23 cellular contexts compared by ENCODE assay signal in the genomic region with DNA sequence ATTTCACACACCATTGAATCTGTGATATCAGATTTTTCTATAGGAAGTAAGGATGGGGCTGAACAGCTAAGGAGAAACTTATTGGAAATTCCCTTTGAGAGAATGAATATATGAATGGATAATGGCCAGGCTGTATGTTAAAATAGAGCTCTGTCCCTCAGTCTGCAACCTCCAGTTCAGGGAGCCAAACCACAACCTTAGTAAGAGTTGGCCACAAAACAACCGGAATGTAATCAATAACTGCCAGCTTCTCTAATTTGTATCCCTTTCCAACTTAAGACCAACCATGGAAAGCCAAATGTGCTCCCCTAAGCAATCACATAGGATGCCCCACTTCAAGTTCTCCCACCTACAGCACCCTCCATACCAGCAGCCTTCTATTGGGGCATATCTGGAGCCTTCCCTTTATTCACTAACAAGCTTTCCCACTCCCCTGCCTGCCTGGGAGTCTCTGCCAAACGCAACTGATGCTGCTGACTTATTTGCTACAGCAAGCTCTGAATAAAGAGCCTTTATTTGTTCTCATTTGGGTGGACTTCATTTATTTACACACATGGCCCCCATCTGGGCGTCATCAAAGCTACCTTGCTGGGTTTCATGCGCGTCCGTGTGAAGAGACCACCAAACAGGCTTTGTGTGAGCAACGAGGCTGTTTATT.
DNase-seq lines count a peak whose midpoint lies in the region; FAIRE-seq and TF ChIP-seq lines count a peak whose summit lies in the region.
"Had no signal": no experiment of that assay in that cellular context is flagged by ENCODE, and none has a peak within 500 bp of the region (broad histone marks: within the 10 kb centered on the region; RNA-seq: fewer than 3 reads in every experiment).

No MANE protein-coding gene starts in this region.

- H3K56ac ChIP-seq in H1 (replicated peaks; ENCODE audit: insufficient read length, low read depth, low read length) = no peak overlapping the region

- H2AK5ac ChIP-seq in H1 (ENCODE audit: low read depth, low read length) = 0 out of 2 replicates have a peak overlapping the region, but pooled peaks have one; percentile 71

- no peaks in the 10 kb centered on the region for H3K79me1 ChIP-seq in H1 (ENCODE audit: low read depth, low read length)

- H3K4me2 ChIP-seq in H1 (ENCODE audit: insufficient read depth in 1 of 2, low read depth in 2 of 2, low read length in 2 of 2) = peak overlapping the region; percentile 61 to 96

- in situ Hi-C loops in G401 (cut with HindIII; ENCODE audit: low sequenced_read_pairs) = no loop called here

- no peak for FAIRE-seq in H1 (lab: Jason Lieb, UNC)
- no peak for FAIRE-seq in RCC 7860 (lab: Jason Lieb, UNC)

- H3K9me3 ChIP-seq in H1 (ENCODE audit: insufficient read depth in 2 of 2, low read depth in 1 of 2, low read length in 1 of 2) (no peaks in the 10 kb centered on the region), iPS-18a (ENCODE audit: control insufficient read depth, low read depth, low read length) (no peaks in the 10 kb centered on the region), vagina (no peaks in the 10 kb centered on the region)
- H3K9me3 ChIP-seq: MG63 had no signal

- H3K4me3 ChIP-seq in H1 (ENCODE audit: extremely low read depth in 1 of 4, insufficient read depth in 2 of 4, low read depth in 3 of 4, low read length in 4 of 4) = peak overlapping the region in 1 of 4 experiments; percentile 49; a peak in 3 of 8 replicates
- peak overlapping the region; percentile 29 for H3K4me3 ChIP-seq in iPS-18a (ENCODE audit: low read length)
- no peak overlapping the region for H3K4me3 ChIP-seq in vagina
- H3K4me3 ChIP-seq: MG63 had no signal

- H3K23me2 ChIP-seq in H1 (ENCODE audit: low read depth, low read length) = peaks cover 4% of the 10 kb centered on the region; the same call in 1 of the 2 replicates

- H2BK20ac ChIP-seq in H1 (ENCODE audit: low read length) = peak overlapping the region; percentile 73

- no peaks in the 10 kb centered on the region for H4K20me1 ChIP-seq in H1 (replicated peaks in 1 of 2; ENCODE audit: control insufficient read depth in 1 of 2, insufficient read depth in 2 of 2, low read length in 2 of 2)

- peak overlapping the region; percentile 97 for H3K4ac ChIP-seq in H1 (replicated peaks; ENCODE audit: insufficient read length, low read depth, low read length)

- no peak for TF ChIP-seq EP300 in H1 (IDR thresholded peaks at IDR 0.05; ENCODE audit: borderline replicate concordance in 1 of 2, low read depth in 2 of 2, low read length in 2 of 2)

- intact Hi-C loops in vagina (cut with DNase I) = no loop called here

- H3K4me1 ChIP-seq in H1 (replicated peaks in 1 of 4; ENCODE audit: control insufficient read depth in 3 of 4, insufficient read depth in 4 of 4, low read length in 3 of 4) (peaks cover 13 to 29% (median 24%) of the 10 kb centered on the region in 4 experiments), iPS-18a (ENCODE audit: control insufficient read depth, low read depth, low read length) (peaks cover 37% of the 10 kb centered on the region), vagina (no peaks in the 10 kb centered on the region)

- peak overlapping the region; percentile 95; the same call in 1 of the 2 replicates for H2BK5ac ChIP-seq in H1 (ENCODE audit: low read depth, low read length)

- H3K14ac ChIP-seq in H1 (ENCODE audit: insufficient read length) = no peak overlapping the region

- H3K27ac ChIP-seq in H1 (ENCODE audit: low read depth, low read length) (peak overlapping the region; percentile 69; the same call in 1 of the 2 replicates), iPS-18a (ENCODE audit: low read length) (peak overlapping the region; percentile 32), vagina (no peak overlapping the region)
- H3K27ac ChIP-seq: 22Rv1, C4-2B had no signal

- peak; percentile 29 for DNase-seq in NCI-H748 (lab: John Stamatoyannopoulos, UW; ENCODE audit: unreplicated experiment)
- DNase-seq in NCI-H748 treated with DMSO at 0.1 percent for 48 hours (lab: John Stamatoyannopoulos, UW) = no peak
- no peak for DNase-seq in H1 (ENCODE audit: low read depth in 1 of 2, low spot score in 2 of 2)
- peak; percentile 40 to 56 for DNase-seq in vagina (ENCODE audit: extremely low spot score in 2 of 2)
- DNase-seq in G401 (ENCODE audit: low spot score) = no peak
- DNase-seq in NK-92 (lab: John Stamatoyannopoulos, UW; ENCODE audit: unreplicated experiment) = no peak
- DNase-seq in RCC 7860 (ENCODE audit: low spot score) = no peak
- DNase-seq: AML-193, DMS79 treated with DMSO at 0.1 percent for 48 hours, GOT3, Kasumi-1, MG63, NCI-H1048, NCI-H1436, NCI-H2029, NCI-H2171, NCI-H446 treated with DMSO at 0.1 percent for 48 hours, NCI-H82, RPMI8226, SHP77 treated with DMSO at 0.1 percent for 48 hours had no signal

- CTCF ChIA-PET in H1 (lab: Charles Lee; ENCODE audit: partially characterized antibody) = interaction anchor here (1.1 kb wide), 1 partner anchor 16 kb away, joined by 3 read pairs; no protein-coding TSS in a partner anchor

- H3K18ac ChIP-seq in H1 (ENCODE audit: extremely low read depth, low read length) = peak overlapping the region; percentile 98

- no peak overlapping the region for H2AFZ ChIP-seq in H1 (ENCODE audit: low read length)

- H2BK120ac ChIP-seq in H1 (replicated peaks; ENCODE audit: low read depth, low read length) = peak overlapping the region; percentile 99

- peak overlapping the region; percentile 97 for H4K91ac ChIP-seq in H1 (replicated peaks; ENCODE audit: insufficient read length, low read length)

- no peak overlapping the region for H3K9ac ChIP-seq in H1 (replicated peaks in 1 of 4; ENCODE audit: extremely low read depth in 1 of 4, low read depth in 3 of 4, low read length in 3 of 4)
- H3K9ac ChIP-seq in iPS-18a (ENCODE audit: low read length) = peak overlapping the region; percentile 24

- H3K36me3 ChIP-seq in H1 (ENCODE audit: control insufficient read depth in 2 of 4, insufficient read depth in 4 of 4, low read length in 3 of 4) = no peaks in the 10 kb centered on the region; a peak in 1 of 8 replicates
- no peaks in the 10 kb centered on the region for H3K36me3 ChIP-seq in iPS-18a (ENCODE audit: control insufficient read depth, low read depth, low read length)
- no peaks in the 10 kb centered on the region for H3K36me3 ChIP-seq in vagina
- H3K36me3 ChIP-seq: MG63 had no signal

- no peak overlapping the region for H2BK15ac ChIP-seq in H1 (ENCODE audit: low read length)

- H3K27me3 ChIP-seq in H1 (replicated peaks in 1 of 4; ENCODE audit: control insufficient read depth in 3 of 4, extremely low read depth in 1 of 4, insufficient read depth in 3 of 4, low read length in 3 of 4) = no peaks in the 10 kb centered on the region
- no peaks in the 10 kb centered on the region for H3K27me3 ChIP-seq in iPS-18a (ENCODE audit: control insufficient read depth, insufficient read depth, low read length)
- H3K27me3 ChIP-seq in vagina = no peaks in the 10 kb centered on the region
- H3K27me3 ChIP-seq: MG63 had no signal

- no peak overlapping the region for H3K23ac ChIP-seq in H1 (ENCODE audit: insufficient read length)

- TF ChIP-seq POLR2A in H1 (IDR thresholded peaks at IDR 0.05; ENCODE audit: control extremely low read depth in 1 of 2, low read depth in 2 of 2, low read length in 2 of 2) (no peak), vagina (IDR thresholded peaks at IDR 0.05) (no peak)

- peak overlapping the region; percentile 73; the same call in 1 of the 2 replicates for H2BK12ac ChIP-seq in H1 (ENCODE audit: low read depth, low read length)

- POLR2A ChIA-PET in H1 (lab: Charles Lee; ENCODE audit: partially characterized antibody) = interaction anchor here (1.6 kb wide), 2 partner anchors 9 to 48 kb away, joined by 4 to 7 read pairs; no protein-coding TSS in a partner anchor

- H4K8ac ChIP-seq in H1 (ENCODE audit: extremely low read depth, insufficient read depth, low read length) = no peak overlapping the region

- TF ChIP-seq RAD21 in H1 (IDR thresholded peaks at IDR 0.05 in 1 of 2, conservative IDR thresholded peaks at IDR 0.05 in 1 of 2; ENCODE audit: low read depth in 2 of 2, low read length in 2 of 2) = no peak

- no peak for TF ChIP-seq CTCF in H1 (IDR thresholded peaks at IDR 0.05; ENCODE audit: control extremely low read depth in 1 of 3, insufficient read depth in 1 of 3, low read depth in 1 of 3, low read length in 3 of 3)
- no peak for TF ChIP-seq CTCF in vagina (IDR thresholded peaks at IDR 0.05)

- no peaks in the 10 kb centered on the region for H3K79me2 ChIP-seq in H1 (ENCODE audit: control insufficient read depth in 1 of 2, insufficient read depth in 2 of 2, low read length in 2 of 2)

- 46% methylated on average over 7 of the region's 7 CpGs; no CpG with 5 or more reads in 1 of the 2 experiments for WGBS in H1 (ENCODE audit: extremely low coverage in 1 of 2, insufficient coverage in 1 of 2, insufficient read length in 1 of 2, insufficient replicate concordance in 2 of 2, low coverage in 1 of 2, low lambda C conversion rate in 2 of 2, missing lambda C conversion rate in 1 of 2), 2 experiments

- peak overlapping the region; percentile 92 for H4K5ac ChIP-seq in H1 (ENCODE audit: insufficient read length, low read depth, low read length)

TF ChIP-seq in H1, 55 proteins besides CTCF, POLR2A, EP300 and RAD21 (continues in another document):
- no peak for TF ChIP-seq TAF1 (IDR thresholded peaks at IDR 0.05; ENCODE audit: low read depth, low read length)
- TF ChIP-seq CEBPB (IDR thresholded peaks at IDR 0.05; ENCODE audit: low read depth, low read length) = no peak
- TF ChIP-seq, protein P1, sequence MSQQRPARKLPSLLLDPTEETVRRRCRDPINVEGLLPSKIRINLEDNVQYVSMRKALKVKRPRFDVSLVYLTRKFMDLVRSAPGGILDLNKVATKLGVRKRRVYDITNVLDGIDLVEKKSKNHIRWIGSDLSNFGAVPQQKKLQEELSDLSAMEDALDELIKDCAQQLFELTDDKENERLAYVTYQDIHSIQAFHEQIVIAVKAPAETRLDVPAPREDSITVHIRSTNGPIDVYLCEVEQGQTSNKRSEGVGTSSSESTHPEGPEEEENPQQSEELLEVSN (IDR thresholded peaks at IDR 0.05) = no peak
- no peak for TF ChIP-seq ATF3 (IDR thresholded peaks at IDR 0.05; ENCODE audit: insufficient read depth, low read depth, low read length)
- TF ChIP-seq SRF (IDR thresholded peaks at IDR 0.05; ENCODE audit: low read depth, low read length) = no peak
- TF ChIP-seq SIRT6 (IDR thresholded peaks at IDR 0.05; ENCODE audit: low read length) = no peak
- no peak for TF ChIP-seq SUZ12 (IDR thresholded peaks at IDR 0.05; ENCODE audit: low read length)
- no peak for TF ChIP-seq USF2 (IDR thresholded peaks at IDR 0.05; ENCODE audit: low read length)

Comparison
In these comparisons a context has a peak if more than half of its experiments do, and no peak if none do; other contexts are left out.
1. DNase-seq: peak in NCI-H748 (single experiment) and vagina (2 of 2); none in NCI-H748 treated with DMSO at 0.1 percent for 48 hours (single experiment), H1 (0 of 2), G401 (single experiment), NK-92 (single experiment) and RCC 7860 (single experiment).